18 cellular contexts compared by ENCODE assay signal in the genomic region with DNA sequence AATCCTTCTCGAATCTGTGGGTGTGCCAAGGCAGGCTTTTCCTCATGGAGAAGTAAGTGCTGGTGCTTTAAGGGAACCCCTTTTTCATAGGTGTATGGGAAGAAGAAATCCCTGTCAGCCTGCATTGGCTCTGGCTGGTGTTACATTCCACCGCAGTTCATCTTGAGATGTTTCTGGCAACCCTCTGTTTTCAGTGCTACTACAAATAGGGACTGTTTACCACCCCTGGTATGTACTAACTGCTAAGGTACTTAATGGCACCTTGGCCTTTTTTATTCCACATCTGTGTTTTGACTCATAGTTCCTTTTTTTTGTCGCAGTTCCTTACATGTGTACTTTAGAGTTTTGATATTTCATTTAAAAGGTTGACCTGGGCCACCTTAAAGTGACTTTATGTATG.
DNase-seq lines count a peak whose midpoint lies in the region; ATAC-seq and TF ChIP-seq lines count a peak whose summit lies in the region.
"Had no signal": no experiment of that assay in that cellular context is flagged by ENCODE, and none has a peak within 500 bp of the region (broad histone marks: within the 10 kb centered on the region; RNA-seq: fewer than 3 reads in every experiment).

No MANE protein-coding gene starts in this region.

- ATAC-seq in Right ventricle myocardium superior (ENCODE audit: poor library complexity) (peak; percentile 86), gastrocnemius medialis (peak; percentile 42 to 73), HG02623 (IDR thresholded peaks at IDR 0.05; ENCODE audit: unreplicated experiment) (no peak)

- H3K9ac ChIP-seq in OCI-LY3 (ENCODE audit: low read length) = no peak overlapping the region

- H3K9me3 ChIP-seq in OCI-LY3 (ENCODE audit: insufficient read depth, low read length) (no peaks in the 10 kb centered on the region), right atrium auricular region (no peaks in the 10 kb centered on the region), gastrocnemius medialis (no peaks in the 10 kb centered on the region), spleen (peaks cover 0 to 4% (median 0%) of the 10 kb centered on the region in 8 donors)
- H3K9me3 ChIP-seq: HAP-1 had no signal

- H3K27ac ChIP-seq in OCI-LY3 (ENCODE audit: low read length) (no peak overlapping the region), right atrium auricular region (peak overlapping the region; percentile 48 to 69), gastrocnemius medialis (no peak overlapping the region), spleen (no peak overlapping the region)

- no peaks in the 10 kb centered on the region for H3K27me3 ChIP-seq in OCI-LY3 (ENCODE audit: low read depth, low read length)
- H3K27me3 ChIP-seq in right atrium auricular region = no peaks in the 10 kb centered on the region
- no peaks in the 10 kb centered on the region for H3K27me3 ChIP-seq in gastrocnemius medialis
- H3K27me3 ChIP-seq in spleen (replicated peaks in 1 of 7) = peaks cover 0 to 5% (median 0%) of the 10 kb centered on the region in 7 donors

- H3K4me1 ChIP-seq in OCI-LY3 (ENCODE audit: low read length) (peaks cover 10% of the 10 kb centered on the region), right atrium auricular region (peaks cover 0 to 37% of the 10 kb centered on the region in 2 donors), gastrocnemius medialis (peaks cover 14 to 23% of the 10 kb centered on the region in 2 donors), spleen (no peaks in the 10 kb centered on the region)
- H3K4me1 ChIP-seq: HAP-1 had no signal

- no peak for TF ChIP-seq POLR2A in gastrocnemius medialis (IDR thresholded peaks at IDR 0.05)
- TF ChIP-seq POLR2A in spleen (IDR thresholded peaks at IDR 0.05) = no peak

- in situ Hi-C loops in gastrocnemius medialis (cut with MboI; ENCODE audit: low sequenced_read_pairs in 4 of 4) = no loop called here

- H4K20me1 ChIP-seq in OCI-LY3 (ENCODE audit: insufficient read depth, low read length) = no peaks in the 10 kb centered on the region

- H3K79me2 ChIP-seq in OCI-LY3 (ENCODE audit: low read length) = no peaks in the 10 kb centered on the region

- intact Hi-C loops in Right ventricle myocardium superior (cut with DNase I) = loop anchor here (10.0 kb wide), 1 partner anchor 59 kb away; no protein-coding TSS in a partner anchor
- intact Hi-C loops in gastrocnemius medialis (cut with DNase I; ENCODE audit: low total_unique reads) = no loop called here
- intact Hi-C loops in spleen (cut with DNase I; ENCODE audit: low total_unique reads) = no loop called here

- 64 to 79% (median 72%) methylated on average over 3 of the region's 3 CpGs for WGBS in spleen, 5 donors

- H2AFZ ChIP-seq in OCI-LY3 (ENCODE audit: low read depth, low read length) = no peak overlapping the region

- peak overlapping the region; percentile 1; the same call in 1 of the 2 replicates for H3K4me2 ChIP-seq in OCI-LY3 (ENCODE audit: low read length)

- H3K4me3 ChIP-seq in OCI-LY3 (ENCODE audit: low read length) (no peak overlapping the region), right atrium auricular region (no peak overlapping the region), gastrocnemius medialis (no peak overlapping the region), spleen (no peak overlapping the region)
- H3K4me3 ChIP-seq: HAP-1 had no signal

- H3K36me3 ChIP-seq in OCI-LY3 (replicated peaks; ENCODE audit: low read depth, low read length) = no peaks in the 10 kb centered on the region
- H3K36me3 ChIP-seq in right atrium auricular region = no peaks in the 10 kb centered on the region
- no peaks in the 10 kb centered on the region for H3K36me3 ChIP-seq in gastrocnemius medialis
- H3K36me3 ChIP-seq in spleen = no peaks in the 10 kb centered on the region
- H3K36me3 ChIP-seq: HAP-1 had no signal

- TF ChIP-seq CTCF in OCI-LY3 (IDR thresholded peaks at IDR 0.05; ENCODE audit: low read depth, low read length) (no peak), right atrium auricular region (IDR thresholded peaks at IDR 0.05) (no peak), gastrocnemius medialis (IDR thresholded peaks at IDR 0.05 in 4 of 5, conservative IDR thresholded peaks at IDR 0.05 in 1 of 5) (no peak), spleen (IDR thresholded peaks at IDR 0.05 in 8 of 11, conservative IDR thresholded peaks at IDR 0.05 in 3 of 11) (no peak)

- DNase-seq in Right ventricle myocardium superior (no peak), right atrium auricular region (ENCODE audit: low spot score) (no peak), gastrocnemius medialis (no peak), GM19240 (ENCODE audit: insufficient read length, low spot score) (no peak), spleen (no peak)
- DNase-seq: EL, GF-D8, KG1, NCI-H1092 treated with DMSO at 0.1 percent for 48 hours, NCI-H1436 treated with DMSO at 0.1 percent for 48 hours, NCI-H1930, NCI-H226, NCI-H524, NCI-H82, SHP77 had no signal

Comparison
In these comparisons a context has a peak if more than half of its experiments do, and no peak if none do; other contexts are left out.
1. H3K27ac ChIP-seq: peak in right atrium auricular region (2 of 2); none in OCI-LY3 (single experiment), gastrocnemius medialis (0 of 4) and spleen (0 of 8).